8 cellular contexts compared by ENCODE assay signal in genomic region chr2:239944706-239945551, GRCh38.
DNase-seq lines count a peak whose midpoint lies in the region; ATAC-seq and TF ChIP-seq lines count a peak whose summit lies in the region.
"Had no signal": no experiment of that assay in that cellular context is flagged by ENCODE, and none has a peak within 500 bp of the region (broad histone marks: within the 10 kb centered on the region; RNA-seq: fewer than 3 reads in every experiment).

No MANE protein-coding gene starts in this region.

- H2AFZ ChIP-seq in GM23338 = no peak overlapping the region

- DNase-seq in GM23338 (ENCODE audit: low spot score) (no peak), left cardiac atrium (peak; percentile 37), superior temporal gyrus (ENCODE audit: extremely low spot score) (no peak)
- peak; percentile 63 for DNase-seq in activated CD8-positive, alpha-beta memory T cell treated with anti-CD3 and anti-CD28 coated beads, Interleukin-2, amount 50 U/mL, for 48 hours
- DNase-seq in stimulated activated CD8-positive, alpha-beta memory T cell treated with anti-CD3 and anti-CD28 coated beads, Interleukin-12 subunit alpha, Interleukin-12 subunit beta, amount 100 ng/mL, for 1 hour (ENCODE audit: low read depth) = peak; percentile 3

- H3F3A ChIP-seq in GM23338 (replicated peaks; ENCODE audit: low read depth) = no peaks in the 10 kb centered on the region

- no peaks in the 10 kb centered on the region for H3K9me2 ChIP-seq in GM23338 (ENCODE audit: insufficient read depth)

- no peak overlapping the region for H3K4me3 Mint-ChIP-seq in GM23338

- no peaks in the 10 kb centered on the region for H3K4me1 ChIP-seq in GM23338 (ENCODE audit: insufficient read depth)
- H3K4me1 ChIP-seq: pancreas had no signal

- no peaks in the 10 kb centered on the region for H3K79me2 ChIP-seq in GM23338 (replicated peaks; ENCODE audit: insufficient read depth)

- H3K27ac Mint-ChIP-seq in GM23338 = peak overlapping the region; percentile 43; the same call in 1 of the 2 replicates

- ATAC-seq in GM23338 (no peak), left cardiac atrium (peak in 1 of 2 donors; percentile 26), esophagus mucosa (no peak), GM18907 (IDR thresholded peaks at IDR 0.05; ENCODE audit: unreplicated experiment) (no peak)

- intact Hi-C loops in left cardiac atrium (cut with DNase I) = no loop called here

- H3K27me3 ChIP-seq in GM23338 (ENCODE audit: insufficient read depth) = no peaks in the 10 kb centered on the region
- H3K27me3 ChIP-seq: pancreas had no signal

- no peaks in the 10 kb centered on the region for H3K27me3 Mint-ChIP-seq in GM23338 (ENCODE audit: insufficient read depth, low read depth, poor library complexity)

- no peak overlapping the region for H3K27ac ChIP-seq in GM23338 (ENCODE audit: low read depth)
- H3K27ac ChIP-seq: pancreas had no signal

- peaks cover 3% of the 10 kb centered on the region; the same call in 1 of the 3 replicates for H3K36me3 Mint-ChIP-seq in GM23338 (ENCODE audit: low read depth)

- H3K36me3 ChIP-seq in GM23338 (ENCODE audit: insufficient read depth) = no peaks in the 10 kb centered on the region
- H3K36me3 ChIP-seq: pancreas had no signal

- no peak for TF ChIP-seq CTCF in GM23338 (conservative IDR thresholded peaks at IDR 0.05; ENCODE audit: low read depth in 2 of 2)

- no peak overlapping the region for H3K4me3 ChIP-seq in GM23338
- H3K4me3 ChIP-seq: pancreas had no signal

- H3K4me1 Mint-ChIP-seq in GM23338 = peaks cover 3% of the 10 kb centered on the region; the same call in 1 of the 3 replicates

- H3K9me3 Mint-ChIP-seq in GM23338 = no peaks in the 10 kb centered on the region

- H3K4me2 ChIP-seq in GM23338 = no peak overlapping the region

- H4K20me1 ChIP-seq in GM23338 (replicated peaks; ENCODE audit: insufficient read depth) = no peaks in the 10 kb centered on the region

TF ChIP-seq in GM23338, 12 proteins besides CTCF, POLR2A, EP300 and RAD21:
- TF ChIP-seq, protein P1, sequence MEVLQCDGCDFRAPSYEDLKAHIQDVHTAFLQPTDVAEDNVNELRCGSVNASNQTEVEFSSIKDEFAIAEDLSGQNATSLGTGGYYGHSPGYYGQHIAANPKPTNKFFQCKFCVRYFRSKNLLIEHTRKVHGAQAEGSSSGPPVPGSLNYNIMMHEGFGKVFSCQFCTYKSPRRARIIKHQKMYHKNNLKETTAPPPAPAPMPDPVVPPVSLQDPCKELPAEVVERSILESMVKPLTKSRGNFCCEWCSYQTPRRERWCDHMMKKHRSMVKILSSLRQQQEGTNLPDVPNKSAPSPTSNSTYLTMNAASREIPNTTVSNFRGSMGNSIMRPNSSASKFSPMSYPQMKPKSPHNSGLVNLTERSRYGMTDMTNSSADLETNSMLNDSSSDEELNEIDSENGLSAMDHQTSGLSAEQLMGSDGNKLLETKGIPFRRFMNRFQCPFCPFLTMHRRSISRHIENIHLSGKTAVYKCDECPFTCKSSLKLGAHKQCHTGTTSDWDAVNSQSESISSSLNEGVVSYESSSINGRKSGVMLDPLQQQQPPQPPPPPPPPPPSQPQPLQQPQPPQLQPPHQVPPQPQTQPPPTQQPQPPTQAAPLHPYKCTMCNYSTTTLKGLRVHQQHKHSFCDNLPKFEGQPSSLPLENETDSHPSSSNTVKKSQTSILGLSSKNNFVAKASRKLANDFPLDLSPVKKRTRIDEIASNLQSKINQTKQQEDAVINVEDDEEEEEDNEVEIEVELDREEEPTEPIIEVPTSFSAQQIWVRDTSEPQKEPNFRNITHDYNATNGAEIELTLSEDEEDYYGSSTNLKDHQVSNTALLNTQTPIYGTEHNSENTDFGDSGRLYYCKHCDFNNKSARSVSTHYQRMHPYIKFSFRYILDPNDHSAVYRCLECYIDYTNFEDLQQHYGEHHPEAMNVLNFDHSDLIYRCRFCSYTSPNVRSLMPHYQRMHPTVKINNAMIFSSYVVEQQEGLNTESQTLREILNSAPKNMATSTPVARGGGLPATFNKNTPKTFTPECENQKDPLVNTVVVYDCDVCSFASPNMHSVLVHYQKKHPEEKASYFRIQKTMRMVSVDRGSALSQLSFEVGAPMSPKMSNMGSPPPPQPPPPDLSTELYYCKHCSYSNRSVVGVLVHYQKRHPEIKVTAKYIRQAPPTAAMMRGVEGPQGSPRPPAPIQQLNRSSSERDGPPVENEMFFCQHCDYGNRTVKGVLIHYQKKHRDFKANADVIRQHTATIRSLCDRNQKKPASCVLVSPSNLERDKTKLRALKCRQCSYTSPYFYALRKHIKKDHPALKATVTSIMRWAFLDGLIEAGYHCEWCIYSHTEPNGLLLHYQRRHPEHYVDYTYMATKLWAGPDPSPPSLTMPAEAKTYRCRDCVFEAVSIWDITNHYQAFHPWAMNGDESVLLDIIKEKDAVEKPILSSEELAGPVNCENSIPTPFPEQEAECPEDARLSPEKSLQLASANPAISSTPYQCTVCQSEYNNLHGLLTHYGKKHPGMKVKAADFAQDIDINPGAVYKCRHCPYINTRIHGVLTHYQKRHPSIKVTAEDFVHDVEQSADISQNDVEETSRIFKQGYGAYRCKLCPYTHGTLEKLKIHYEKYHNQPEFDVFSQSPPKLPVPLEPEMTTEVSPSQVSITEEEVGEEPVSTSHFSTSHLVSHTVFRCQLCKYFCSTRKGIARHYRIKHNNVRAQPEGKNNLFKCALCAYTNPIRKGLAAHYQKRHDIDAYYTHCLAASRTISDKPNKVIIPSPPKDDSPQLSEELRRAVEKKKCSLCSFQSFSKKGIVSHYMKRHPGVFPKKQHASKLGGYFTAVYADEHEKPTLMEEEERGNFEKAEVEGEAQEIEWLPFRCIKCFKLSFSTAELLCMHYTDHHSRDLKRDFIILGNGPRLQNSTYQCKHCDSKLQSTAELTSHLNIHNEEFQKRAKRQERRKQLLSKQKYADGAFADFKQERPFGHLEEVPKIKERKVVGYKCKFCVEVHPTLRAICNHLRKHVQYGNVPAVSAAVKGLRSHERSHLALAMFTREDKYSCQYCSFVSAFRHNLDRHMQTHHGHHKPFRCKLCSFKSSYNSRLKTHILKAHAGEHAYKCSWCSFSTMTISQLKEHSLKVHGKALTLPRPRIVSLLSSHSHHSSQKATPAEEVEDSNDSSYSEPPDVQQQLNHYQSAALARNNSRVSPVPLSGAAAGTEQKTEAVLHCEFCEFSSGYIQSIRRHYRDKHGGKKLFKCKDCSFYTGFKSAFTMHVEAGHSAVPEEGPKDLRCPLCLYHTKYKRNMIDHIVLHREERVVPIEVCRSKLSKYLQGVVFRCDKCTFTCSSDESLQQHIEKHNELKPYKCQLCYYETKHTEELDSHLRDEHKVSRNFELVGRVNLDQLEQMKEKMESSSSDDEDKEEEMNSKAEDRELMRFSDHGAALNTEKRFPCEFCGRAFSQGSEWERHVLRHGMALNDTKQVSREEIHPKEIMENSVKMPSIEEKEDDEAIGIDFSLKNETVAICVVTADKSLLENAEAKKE (CRISPR knock-in tag; IDR thresholded peaks at IDR 0.05) = no peak
- no peak for TF ChIP-seq CREB1 (CRISPR knock-in tag; IDR thresholded peaks at IDR 0.05; ENCODE audit: low read depth)
- TF ChIP-seq NANOG (IDR thresholded peaks at IDR 0.05; ENCODE audit: borderline replicate concordance) = no peak
- TF ChIP-seq ZNF114 (CRISPR knock-in tag; IDR thresholded peaks at IDR 0.05) = no peak
- TF ChIP-seq, protein P2, sequence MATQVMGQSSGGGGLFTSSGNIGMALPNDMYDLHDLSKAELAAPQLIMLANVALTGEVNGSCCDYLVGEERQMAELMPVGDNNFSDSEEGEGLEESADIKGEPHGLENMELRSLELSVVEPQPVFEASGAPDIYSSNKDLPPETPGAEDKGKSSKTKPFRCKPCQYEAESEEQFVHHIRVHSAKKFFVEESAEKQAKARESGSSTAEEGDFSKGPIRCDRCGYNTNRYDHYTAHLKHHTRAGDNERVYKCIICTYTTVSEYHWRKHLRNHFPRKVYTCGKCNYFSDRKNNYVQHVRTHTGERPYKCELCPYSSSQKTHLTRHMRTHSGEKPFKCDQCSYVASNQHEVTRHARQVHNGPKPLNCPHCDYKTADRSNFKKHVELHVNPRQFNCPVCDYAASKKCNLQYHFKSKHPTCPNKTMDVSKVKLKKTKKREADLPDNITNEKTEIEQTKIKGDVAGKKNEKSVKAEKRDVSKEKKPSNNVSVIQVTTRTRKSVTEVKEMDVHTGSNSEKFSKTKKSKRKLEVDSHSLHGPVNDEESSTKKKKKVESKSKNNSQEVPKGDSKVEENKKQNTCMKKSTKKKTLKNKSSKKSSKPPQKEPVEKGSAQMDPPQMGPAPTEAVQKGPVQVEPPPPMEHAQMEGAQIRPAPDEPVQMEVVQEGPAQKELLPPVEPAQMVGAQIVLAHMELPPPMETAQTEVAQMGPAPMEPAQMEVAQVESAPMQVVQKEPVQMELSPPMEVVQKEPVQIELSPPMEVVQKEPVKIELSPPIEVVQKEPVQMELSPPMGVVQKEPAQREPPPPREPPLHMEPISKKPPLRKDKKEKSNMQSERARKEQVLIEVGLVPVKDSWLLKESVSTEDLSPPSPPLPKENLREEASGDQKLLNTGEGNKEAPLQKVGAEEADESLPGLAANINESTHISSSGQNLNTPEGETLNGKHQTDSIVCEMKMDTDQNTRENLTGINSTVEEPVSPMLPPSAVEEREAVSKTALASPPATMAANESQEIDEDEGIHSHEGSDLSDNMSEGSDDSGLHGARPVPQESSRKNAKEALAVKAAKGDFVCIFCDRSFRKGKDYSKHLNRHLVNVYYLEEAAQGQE (IDR thresholded peaks at IDR 0.05; ENCODE audit: unreplicated experiment) = no peak
- TF ChIP-seq ZNF331 (CRISPR knock-in tag; IDR thresholded peaks at IDR 0.05; ENCODE audit: low read depth) = no peak
TF ChIP-seq in GM23338: peak in this region for 0.

Comparison
In these comparisons a context has a peak if more than half of its experiments do, and no peak if none do; other contexts are left out.
1. DNase-seq: peak in activated CD8-positive, alpha-beta memory T cell treated with anti-CD3 and anti-CD28 coated beads, Interleukin-2, amount 50 U/mL, for 48 hours (single experiment), left cardiac atrium (single experiment) and stimulated activated CD8-positive, alpha-beta memory T cell treated with anti-CD3 and anti-CD28 coated beads, Interleukin-12 subunit alpha, Interleukin-12 subunit beta, amount 100 ng/mL, for 1 hour (single experiment); none in GM23338 (single experiment) and superior temporal gyrus (single experiment).